In genomic region chr5:73445708-73446630, GRCh38 we compare ENCODE assay signal across 8 cellular contexts. TPM values are rescaled to one million over a fixed set of nuclear protein-coding genes. Genes with fewer than 3 reads are reported as not detected.
A peak's percentile ranks its signal among the peaks of the same experiment; 100 is the strongest.
DNase-seq lines count a peak whose midpoint lies in the region; ATAC-seq and TF ChIP-seq lines count a peak whose summit lies in the region.

No MANE protein-coding gene starts in this region.

- H3F3A ChIP-seq in OCI-LY1 (ENCODE audit: insufficient read depth, low read length) = no peaks in the 10 kb centered on the region

- H3K36me3 Mint-ChIP-seq in Caco-2 (ENCODE audit: insufficient read depth, unreplicated experiment) (no peaks in the 10 kb centered on the region), neural crest cell (ENCODE audit: low read depth) (peaks cover 3% of the 10 kb centered on the region)

- H3K4me1 ChIP-seq in Caco-2 (peaks cover 7% of the 10 kb centered on the region), OCI-LY1 (ENCODE audit: insufficient read depth, low read length, severe bottlenecking) (peaks cover 9% of the 10 kb centered on the region), Karpas-422 (ENCODE audit: low read length) (peaks cover 18% of the 10 kb centered on the region), left lung (peaks cover 0 to 19% of the 10 kb centered on the region in 2 donors)
- peaks cover 11% of the 10 kb centered on the region for H3K4me1 ChIP-seq in effector memory CD4-positive, alpha-beta T cell (ENCODE audit: control insufficient read depth, insufficient read depth, low read length, poor library complexity, severe bottlenecking)

- no peak for ATAC-seq in HG02852 (IDR thresholded peaks at IDR 0.05; ENCODE audit: unreplicated experiment)
- no peak for ATAC-seq in left lung
- no peak for ATAC-seq in left ventricle myocardium superior

- no peaks in the 10 kb centered on the region for H3K9me3 Mint-ChIP-seq in Caco-2 (ENCODE audit: unreplicated experiment)
- H3K9me3 Mint-ChIP-seq in neural crest cell = no peaks in the 10 kb centered on the region

- H3K27me3 Mint-ChIP-seq in Caco-2 (ENCODE audit: insufficient read depth, unreplicated experiment) (peaks cover 26% of the 10 kb centered on the region), neural crest cell (ENCODE audit: low read depth) (peaks cover 92% of the 10 kb centered on the region)

- H3K4me1 Mint-ChIP-seq in Caco-2 (ENCODE audit: low read depth, unreplicated experiment) = no peaks in the 10 kb centered on the region
- H3K4me1 Mint-ChIP-seq in neural crest cell = peaks cover 21% of the 10 kb centered on the region

- no peaks in the 10 kb centered on the region for H3K9me2 ChIP-seq in OCI-LY1 (ENCODE audit: low read depth, low read length)
- H3K9me2 ChIP-seq in Karpas-422 (replicated peaks; ENCODE audit: insufficient read depth, low read length) = no peaks in the 10 kb centered on the region

- H3K4me3 ChIP-seq in Caco-2 (ENCODE audit: low read depth, low read length) (peak overlapping the region; percentile 43), OCI-LY1 (ENCODE audit: low read depth, low read length, poor library complexity, severe bottlenecking) (peak overlapping the region; percentile 44), Karpas-422 (ENCODE audit: low read length) (no peak overlapping the region), left lung (no peak overlapping the region)
- peak overlapping the region; percentile 24 for H3K4me3 ChIP-seq in effector memory CD4-positive, alpha-beta T cell (ENCODE audit: insufficient read depth, low read depth, low read length, poor library complexity, severe bottlenecking)

- H3K4me3 Mint-ChIP-seq in Caco-2 (ENCODE audit: unreplicated experiment) (peak overlapping the region; percentile 81), neural crest cell (peak overlapping the region; percentile 84)

- no TSS peak for BruUV-seq in Caco-2 (replicated peaks; lab: Mats Ljungman, UMichigan)

- H3K9ac ChIP-seq in OCI-LY1 (ENCODE audit: low read length) (no peak overlapping the region), Karpas-422 (ENCODE audit: low read length) (no peak overlapping the region)

- H3K27ac Mint-ChIP-seq in Caco-2 (ENCODE audit: unreplicated experiment) (no peak overlapping the region), neural crest cell (ENCODE audit: unreplicated experiment) (no peak overlapping the region)

- no peaks in the 10 kb centered on the region for H3K9me3 ChIP-seq in Caco-2
- H3K9me3 ChIP-seq in OCI-LY1 (ENCODE audit: low read length) = no peaks in the 10 kb centered on the region
- H3K9me3 ChIP-seq in effector memory CD4-positive, alpha-beta T cell (ENCODE audit: control insufficient read depth, low read length) = no peaks in the 10 kb centered on the region
- H3K9me3 ChIP-seq in Karpas-422 (ENCODE audit: low read length) = no peaks in the 10 kb centered on the region
- no peaks in the 10 kb centered on the region for H3K9me3 ChIP-seq in left lung

- peak overlapping the region; percentile 52 for H3K4me2 ChIP-seq in OCI-LY1 (ENCODE audit: low read length)
- no peak overlapping the region for H3K4me2 ChIP-seq in Karpas-422 (ENCODE audit: low read depth, low read length, poor library complexity, severe bottlenecking)

- H3K36me3 ChIP-seq in Caco-2 (ENCODE audit: control insufficient read depth, insufficient read depth, low read length) (no peaks in the 10 kb centered on the region), OCI-LY1 (ENCODE audit: insufficient read depth, low read length) (no peaks in the 10 kb centered on the region), Karpas-422 (ENCODE audit: insufficient read depth, low read length) (no peaks in the 10 kb centered on the region), left lung (no peaks in the 10 kb centered on the region)
- H3K36me3 ChIP-seq in effector memory CD4-positive, alpha-beta T cell (ENCODE audit: control insufficient read depth, insufficient read depth, low read length) = no peaks in the 10 kb centered on the region

- intact Hi-C loops in Caco-2 (cut with micrococcal nuclease; ENCODE audit: unreplicated experiment) = loop anchor here (5.0 kb wide), 1 partner anchor 244 kb away; no protein-coding TSS in a partner anchor
- intact Hi-C loops in left lung (cut with DNase I) = loop anchor here in 1 of 2 donors (5.0 kb wide), 1 partner anchor 229 kb away; no protein-coding TSS in a partner anchor
- intact Hi-C loops in left ventricle myocardium superior (cut with micrococcal nuclease) = no loop called here

- H3K27me3 ChIP-seq in Caco-2 (replicated peaks; ENCODE audit: control insufficient read depth, insufficient read depth, low read length) (peaks cover 6% of the 10 kb centered on the region), OCI-LY1 (ENCODE audit: insufficient read depth, low read length) (no peaks in the 10 kb centered on the region), Karpas-422 (ENCODE audit: low read length) (no peaks in the 10 kb centered on the region; the same call in 1 of the 2 replicates), left lung (peaks cover 88 to 96% of the 10 kb centered on the region in 2 donors)
- peaks cover 83% of the 10 kb centered on the region for H3K27me3 ChIP-seq in effector memory CD4-positive, alpha-beta T cell (replicated peaks; ENCODE audit: control insufficient read depth, insufficient read depth, low read length, poor library complexity, severe bottlenecking)

- H3K79me2 ChIP-seq in OCI-LY1 (ENCODE audit: insufficient read depth, low read length) (no peaks in the 10 kb centered on the region), Karpas-422 (ENCODE audit: low read length) (no peaks in the 10 kb centered on the region)

- H2AFZ ChIP-seq in OCI-LY1 (ENCODE audit: low read length) = no peak overlapping the region
- H2AFZ ChIP-seq in Karpas-422 (ENCODE audit: low read length) = no peak overlapping the region

- no peak for DNase-seq in Caco-2
- no peak for DNase-seq in effector memory CD4-positive, alpha-beta T cell
- DNase-seq in neural crest cell (ENCODE audit: low read depth, low spot score) = no peak
- DNase-seq in Karpas-422 = no peak
- no peak for DNase-seq in left lung
- no peak for DNase-seq in left ventricle myocardium superior

- TF ChIP-seq CTCF in Caco-2 (IDR thresholded peaks at IDR 0.05; ENCODE audit: insufficient read depth in 1 of 2, low read depth in 1 of 2, low read length in 1 of 2, severe bottlenecking in 1 of 2, unreplicated experiment in 1 of 2) (no peak), OCI-LY1 (IDR thresholded peaks at IDR 0.05; ENCODE audit: low read length) (no peak), neural crest cell (conservative IDR thresholded peaks at IDR 0.05) (no peak), left lung (IDR thresholded peaks at IDR 0.05) (no peak)

- H3K27ac ChIP-seq in OCI-LY1 (ENCODE audit: low read depth, low read length, poor library complexity, severe bottlenecking) (no peak overlapping the region), Karpas-422 (ENCODE audit: low read length) (no peak overlapping the region), left lung (no peak overlapping the region)
- no peak overlapping the region for H3K27ac ChIP-seq in effector memory CD4-positive, alpha-beta T cell (ENCODE audit: insufficient read depth, low read length, poor library complexity, severe bottlenecking)

- CTCF ChIA-PET in Caco-2 (lab: Charles Lee) = interaction anchor here (1.0 kb wide), 1 partner anchor 230 kb away, joined by 3 read pairs; no protein-coding TSS in a partner anchor

- POLR2A ChIA-PET in Caco-2 (lab: Charles Lee) = no interaction called here

- no peaks in the 10 kb centered on the region for H4K20me1 ChIP-seq in OCI-LY1 (ENCODE audit: insufficient read depth, low read length)
- H4K20me1 ChIP-seq in Karpas-422 (ENCODE audit: insufficient read depth, low read depth, low read length) = no peaks in the 10 kb centered on the region; the same call in 1 of the 2 replicates

RNA-seq across cellular contexts. Expression of gene FOXD1, which starts 2.6 kb away (rescaled TPM):
- 2.8 and 3.1 TPM in 2 replicates for total RNA-seq in Caco-2 (2022)
- total RNA-seq in neural crest cell = 0.28 and 0.39 TPM in 2 replicates
- 0.54 and 0.97 TPM in 2 replicates for total RNA-seq in Karpas-422 (2014; rRNA removed; shearing (Covaris generic); ENCODE audit: low replicate concordance)
- total RNA-seq in left lung = under 1 TPM; 0.10 to 0.29 TPM
- total RNA-seq in left ventricle myocardium superior = not detected

RNA-seq across cellular contexts. Expression of gene BTF3, which starts 52.3 kb away (rescaled TPM):
- total RNA-seq in Caco-2 (2022) (653 and 704 TPM in 2 replicates), neural crest cell (589 and 641 TPM in 2 replicates), left lung (100 to 1,000 TPM; 353 to 421 TPM), left ventricle myocardium superior (386 TPM)
- 435 and 600 TPM in 2 replicates for total RNA-seq in Karpas-422 (2014; rRNA removed; shearing (Covaris generic); ENCODE audit: low replicate concordance)

Comparison
In these comparisons a context has a peak if more than half of its experiments do, and no peak if none do; other contexts are left out.
1. H3K4me3 ChIP-seq: peak in Caco-2 (single experiment), OCI-LY1 (single experiment) and effector memory CD4-positive, alpha-beta T cell (single experiment); none in Karpas-422 (single experiment) and left lung (0 of 2).